In genomic region chr15:31605467-31605931, GRCh38 we compare ENCODE assay signal across 8 cellular contexts.
DNase-seq lines count a peak whose midpoint lies in the region; ATAC-seq and TF ChIP-seq lines count a peak whose summit lies in the region.

No MANE protein-coding gene starts in this region.

- H3K4me3 ChIP-seq in Jurkat, Clone E6-1 (ENCODE audit: low read length), result no peak overlapping the region
- H3K4me3 ChIP-seq in lower lobe of right lung (no peak overlapping the region), sigmoid colon (no peak overlapping the region)

- H3K36me3 ChIP-seq in lower lobe of right lung (no peaks in the 10 kb centered on the region), sigmoid colon (no peaks in the 10 kb centered on the region)

- no peaks in the 10 kb centered on the region for H3K36me3 Mint-ChIP-seq in chondrocyte (ENCODE audit: low read depth)

- H3K4me1 Mint-ChIP-seq in chondrocyte (ENCODE audit: low read depth), result no peaks in the 10 kb centered on the region

- H3K9me3 ChIP-seq in lower lobe of right lung, result no peaks in the 10 kb centered on the region
- no peaks in the 10 kb centered on the region for H3K9me3 ChIP-seq in sigmoid colon

- peak; percentile 30 for TF ChIP-seq CTCF in chondrocyte (IDR thresholded peaks at IDR 0.05)
- TF ChIP-seq CTCF in lower lobe of right lung (IDR thresholded peaks at IDR 0.05), result no peak
- no peak for TF ChIP-seq CTCF in sigmoid colon (IDR thresholded peaks at IDR 0.05)

- peaks cover 9% of the 10 kb centered on the region for H3K27me3 Mint-ChIP-seq in chondrocyte (ENCODE audit: low read depth)

- H3K4me1 ChIP-seq in lower lobe of right lung (peaks cover 6% of the 10 kb centered on the region), sigmoid colon (peaks cover 0 to 6% (median 0%) of the 10 kb centered on the region in 4 donors)

- 69 to 81% methylated on average over 9 of the region's 9 CpGs for WGBS in sigmoid colon, 2 donors

- ATAC-seq in lower lobe of right lung (peak; percentile 59 to 86), HG03571 (IDR thresholded peaks at IDR 0.05; ENCODE audit: unreplicated experiment) (no peak), HG02678 (IDR thresholded peaks at IDR 0.05; ENCODE audit: unreplicated experiment) (no peak)

- no peak for TF ChIP-seq POLR2A in sigmoid colon (IDR thresholded peaks at IDR 0.05)

- H3K27ac Mint-ChIP-seq in chondrocyte (ENCODE audit: unreplicated experiment), result no peak overlapping the region

- no peak overlapping the region for H3K27ac ChIP-seq in lower lobe of right lung
- H3K27ac ChIP-seq in sigmoid colon, result no peak overlapping the region

- H3K27me3 ChIP-seq in lower lobe of right lung (ENCODE audit: low read depth), result no peaks in the 10 kb centered on the region
- H3K27me3 ChIP-seq in sigmoid colon, result no peaks in the 10 kb centered on the region

- TF ChIP-seq EP300 in sigmoid colon (IDR thresholded peaks at IDR 0.05), result no peak

- H3K9me3 Mint-ChIP-seq in chondrocyte (ENCODE audit: low read depth), result peaks cover 15% of the 10 kb centered on the region

- DNase-seq in COLO829 (ENCODE audit: low spot score), result peak; percentile 0
- peak; percentile 5 for DNase-seq in Jurkat, Clone E6-1 (ENCODE audit: low read depth, low spot score)
- DNase-seq in chondrocyte (ENCODE audit: low spot score), result no peak
- no peak for DNase-seq in lower lobe of right lung
- no peak for DNase-seq in middle frontal gyrus (ENCODE audit: extremely low spot score, low spot score)
- DNase-seq in sigmoid colon, result no peak

- intact Hi-C loops in lower lobe of right lung (cut with DNase I), result no loop called here
- intact Hi-C loops in sigmoid colon (cut with DNase I), result no loop called here

- no peak overlapping the region for H3K4me3 Mint-ChIP-seq in chondrocyte (ENCODE audit: unreplicated experiment)

Comparison
In these comparisons a context has a peak if more than half of its experiments do, and no peak if none do; other contexts are left out.
1. DNase-seq: peak in COLO829 (single experiment) and Jurkat, Clone E6-1 (single experiment); none in chondrocyte (single experiment), lower lobe of right lung (single experiment), middle frontal gyrus (single experiment) and sigmoid colon (single experiment).
2. ATAC-seq: peak in lower lobe of right lung (2 of 2); none in HG03571 (single experiment) and HG02678 (single experiment).